In genomic region chr5:142322403-142322746, GRCh38 we compare ENCODE assay signal across 11 cellular contexts. TPM values are rescaled to one million over a fixed set of nuclear protein-coding genes. Genes with fewer than 3 reads are reported as not detected.
DNase-seq lines count a peak whose midpoint lies in the region; ATAC-seq and TF ChIP-seq lines count a peak whose summit lies in the region.
"Had no signal": no experiment of that assay in that cellular context is flagged by ENCODE, and none has a peak within 500 bp of the region (broad histone marks: within the 10 kb centered on the region; RNA-seq: fewer than 3 reads in every experiment).

No MANE protein-coding gene starts in this region.

- H3K4me1 Mint-ChIP-seq in osteocyte (ENCODE audit: unreplicated experiment), result peaks cover 77% of the 10 kb centered on the region

- H3K27ac ChIP-seq in SJCRH30, result peak overlapping the region; percentile 93; the same call in 1 of the 2 replicates

- H3K9me3 ChIP-seq in SJCRH30 (replicated peaks), result no peaks in the 10 kb centered on the region

- intact Hi-C loops in left colon (cut with DNase I, micrococcal nuclease), result loop anchor here in 1 of 2 donors (10.0 kb wide), 1 partner anchor 222 kb away; no protein-coding TSS in a partner anchor

- no peak for DNase-seq in AG10803 (ENCODE audit: low read depth)
- DNase-seq in SJCRH30, result no peak
- no peak for DNase-seq in fibroblast of villous mesenchyme (ENCODE audit: low read depth)
- no peak for DNase-seq in osteocyte (ENCODE audit: extremely low spot score, unreplicated experiment)
- DNase-seq in left colon, result no peak
- no peak for DNase-seq in retina
- no peak for DNase-seq in A172 (ENCODE audit: low spot score)
- DNase-seq: activated B cell treated with CpG ODN at 0.5 μM for 24 hours; activated naive CD4-positive, alpha-beta T cell treated with anti-CD3 and anti-CD28 coated beads for 36 hours; CD4-positive, CD25-positive, alpha-beta regulatory T cell had no signal

- H3K27ac Mint-ChIP-seq in osteocyte (ENCODE audit: unreplicated experiment), result peak overlapping the region; percentile 95
- H3K27ac Mint-ChIP-seq: activated B cell treated with CpG ODN at 0.5 μM for 24 hours; activated naive CD4-positive, alpha-beta T cell treated with anti-CD3 and anti-CD28 coated beads for 36 hours; CD4-positive, CD25-positive, alpha-beta regulatory T cell had no signal

- no peaks in the 10 kb centered on the region for H3K9me3 Mint-ChIP-seq in osteocyte (ENCODE audit: unreplicated experiment)
- H3K9me3 Mint-ChIP-seq: activated B cell treated with CpG ODN at 0.5 μM for 24 hours; activated naive CD4-positive, alpha-beta T cell treated with anti-CD3 and anti-CD28 coated beads for 36 hours; CD4-positive, CD25-positive, alpha-beta regulatory T cell had no signal

- H3K4me3 ChIP-seq in AG10803 (ENCODE audit: low read length), result peak overlapping the region; percentile 88
- H3K4me3 ChIP-seq in SJCRH30, result peak overlapping the region; percentile 78
- H3K4me3 ChIP-seq in fibroblast of villous mesenchyme (ENCODE audit: low read depth, low read length), result peak overlapping the region; percentile 73

- H3K4me1 ChIP-seq in SJCRH30, result peaks cover 28% of the 10 kb centered on the region

- ATAC-seq in GM19463 (IDR thresholded peaks at IDR 0.05; ENCODE audit: unreplicated experiment), result no peak
- ATAC-seq in left colon, result no peak

- TF ChIP-seq CTCF in AG10803 (conservative IDR thresholded peaks at IDR 0.05; ENCODE audit: low read length) (no peak), fibroblast of villous mesenchyme (IDR thresholded peaks at IDR 0.05; ENCODE audit: insufficient read depth, low read depth, low read length) (no peak), osteocyte (IDR thresholded peaks at IDR 0.05) (no peak)

- peaks cover 8% of the 10 kb centered on the region; the same call in 1 of the 2 replicates for H3K36me3 ChIP-seq in SJCRH30

- H3K27me3 ChIP-seq in SJCRH30, result no peaks in the 10 kb centered on the region

- no peaks in the 10 kb centered on the region for H3K36me3 Mint-ChIP-seq in osteocyte (ENCODE audit: unreplicated experiment)

- peak overlapping the region; percentile 91 for H3K4me3 Mint-ChIP-seq in osteocyte (ENCODE audit: unreplicated experiment)
- H3K4me3 Mint-ChIP-seq: activated B cell treated with CpG ODN at 0.5 μM for 24 hours; activated naive CD4-positive, alpha-beta T cell treated with anti-CD3 and anti-CD28 coated beads for 36 hours had no signal

- H3K27me3 Mint-ChIP-seq in osteocyte (ENCODE audit: unreplicated experiment), result no peaks in the 10 kb centered on the region

RNA-seq across cellular contexts. Expression of gene SPRY4, which starts 2.4 kb away (rescaled TPM):
- total RNA-seq in SJCRH30 (2014; rRNA removed; shearing (Covaris generic)), result 41.6 and 41.7 TPM in 2 replicates
- 22.9 and 23.2 TPM in 2 replicates for total RNA-seq in fibroblast of villous mesenchyme
- 12.0 and 15.6 TPM in 2 replicates for total RNA-seq in osteocyte
- total RNA-seq in left colon, result 1 to 10 TPM; 9.5 to 9.7 TPM
- total RNA-seq in A172 (2014; rRNA removed; shearing (Covaris generic)), result 1.9 and 6.7 TPM in 2 replicates
- total RNA-seq: activated B cell treated with CpG ODN at 0.5 μM for 24 hours had no signal
